10 cellular contexts compared by ENCODE assay signal in the genomic region with DNA sequence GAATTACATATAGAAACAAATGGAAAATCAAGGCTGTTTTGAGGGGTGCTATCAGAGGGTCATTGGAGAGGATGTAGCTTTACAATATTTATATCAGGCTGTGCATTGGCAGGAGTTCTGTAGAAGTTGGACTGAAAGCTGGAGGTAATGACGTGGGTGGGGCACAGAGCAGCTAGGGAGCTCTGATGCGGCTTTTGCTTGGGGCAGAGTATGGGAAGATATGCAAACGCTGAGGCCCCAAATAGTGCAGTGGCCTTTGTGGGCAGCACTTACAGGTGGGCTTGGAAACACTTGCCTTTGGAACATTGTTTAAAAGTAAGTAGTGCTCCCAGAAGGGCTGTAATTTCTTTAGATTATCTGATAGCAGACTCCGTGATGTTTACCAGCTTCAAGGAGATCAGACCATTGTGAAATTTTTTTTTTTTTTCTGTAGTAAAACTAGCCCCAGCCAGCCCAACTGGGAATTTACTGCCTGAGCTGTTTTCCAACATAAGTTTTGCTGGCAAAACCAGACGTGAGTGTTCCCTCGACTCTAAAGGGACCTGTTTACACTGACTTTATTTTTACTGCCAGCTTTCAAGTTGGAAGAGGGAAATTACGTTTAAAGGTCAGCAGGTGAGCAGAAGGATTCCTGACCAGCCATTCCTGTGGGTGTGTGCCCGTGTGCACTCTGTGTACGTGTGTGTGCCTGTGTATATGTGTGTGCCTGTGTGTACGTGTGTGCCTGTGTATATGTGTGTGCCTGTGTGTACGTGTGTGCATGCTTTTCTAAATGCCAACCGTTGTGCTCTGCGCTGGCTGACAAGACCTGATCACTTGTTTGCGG. TPM values are rescaled to one million over a fixed set of nuclear protein-coding genes. Genes with fewer than 3 reads are reported as not detected.
DNase-seq lines count a peak whose midpoint lies in the region; ATAC-seq and TF ChIP-seq lines count a peak whose summit lies in the region.
"Had no signal": no experiment of that assay in that cellular context is flagged by ENCODE, and none has a peak within 500 bp of the region (broad histone marks: within the 10 kb centered on the region; RNA-seq: fewer than 3 reads in every experiment).

A gene (plus strand): TSS at position 204 of the 826 bp plus-strand sequence. CDS start 1,217 bp downstream, outside the sequence.

- H3K4me3 ChIP-seq in suprapubic skin, result peak within 1 kb of the TSS; percentile 30

- no peaks in the 10 kb centered on the region for H3K9me3 ChIP-seq in suprapubic skin

- DNase-seq in epithelial cell of prostate (ENCODE audit: low read depth, low spot score) (no peak), suprapubic skin (ENCODE audit: low spot score in 2 of 2) (no peak), DMS53 (lab: John Stamatoyannopoulos, UW) (no peak), midbrain (lab: John Stamatoyannopoulos, UW) (no peak)
- DNase-seq: activated CD4-positive, alpha-beta T cell treated with anti-CD3 and anti-CD28 coated beads for 36 hours; NCI-H187 treated with DMSO at 0.1 percent for 48 hours had no signal

- no peak for TF ChIP-seq EP300 in suprapubic skin (IDR thresholded peaks at IDR 0.05)

- H3K27ac ChIP-seq in epithelial cell of prostate, result peak within 1 kb of the TSS; percentile 94
- peak within 1 kb of the TSS; percentile 78 for H3K27ac ChIP-seq in suprapubic skin

- H3K27me3 ChIP-seq in suprapubic skin, result no peaks in the 10 kb centered on the region

- peak; percentile 65 for ATAC-seq in GM19438 (IDR thresholded peaks at IDR 0.05; ENCODE audit: low read depth, unreplicated experiment)
- ATAC-seq in HG03095 (IDR thresholded peaks at IDR 0.05; ENCODE audit: unreplicated experiment), result peak; percentile 58
- no peak for ATAC-seq in GM21737 (IDR thresholded peaks at IDR 0.05; ENCODE audit: unreplicated experiment)
- ATAC-seq: activated CD4-positive, alpha-beta T cell treated with anti-CD3 and anti-CD28 coated beads for 36 hours had no signal

- WGBS in suprapubic skin, result 30% methylated on average over 14 of the region's 14 CpGs

- peaks cover 28% of the 10 kb centered on the region for H3K4me1 ChIP-seq in suprapubic skin

- no peaks in the 10 kb centered on the region for H3K36me3 ChIP-seq in suprapubic skin

- no peak for TF ChIP-seq CTCF in suprapubic skin (IDR thresholded peaks at IDR 0.05)

- TF ChIP-seq POLR2A in suprapubic skin (IDR thresholded peaks at IDR 0.05), result no peak

RNA-seq across cellular contexts. Expression of the gene that starts here (rescaled TPM):
- total RNA-seq in suprapubic skin, result 10 to 100 TPM in 3 of 4 donors, 1 to 10 TPM in 1; 9.7 to 26.6 (median 20.7) TPM
- total RNA-seq: activated CD4-positive, alpha-beta T cell treated with anti-CD3 and anti-CD28 coated beads for 36 hours; dermis microvascular lymphatic vessel endothelial cell had no signal
